ENCODE assay signal across 20 cellular contexts in genomic region chr5:9953691-9954090, GRCh38.
DNase-seq lines count a peak whose midpoint lies in the region; ATAC-seq and TF ChIP-seq lines count a peak whose summit lies in the region.
"Had no signal": no experiment of that assay in that cellular context is flagged by ENCODE, and none has a peak within 500 bp of the region (broad histone marks: within the 10 kb centered on the region; RNA-seq: fewer than 3 reads in every experiment).

No MANE protein-coding gene starts in this region.

- H3K36me3 ChIP-seq in GM23338 (ENCODE audit: insufficient read depth): no peaks in the 10 kb centered on the region
- no peaks in the 10 kb centered on the region for H3K36me3 ChIP-seq in endodermal cell (ENCODE audit: control insufficient read depth, insufficient read depth, low read length)
- H3K36me3 ChIP-seq in osteoblast (ENCODE audit: insufficient read depth, low read length): no peaks in the 10 kb centered on the region

- H3K27ac ChIP-seq in GM23338 (ENCODE audit: low read depth) (no peak overlapping the region), endodermal cell (ENCODE audit: low read depth, low read length) (no peak overlapping the region), osteoblast (ENCODE audit: low read depth, low read length) (no peak overlapping the region)
- H3K27ac ChIP-seq: 22Rv1, GM23248 had no signal

- H3K9me2 ChIP-seq in GM23338 (ENCODE audit: insufficient read depth): peaks cover 18% of the 10 kb centered on the region

- peaks cover 37% of the 10 kb centered on the region for H3K9me3 ChIP-seq in endodermal cell (ENCODE audit: control insufficient read depth, low read length)
- no peaks in the 10 kb centered on the region for H3K9me3 ChIP-seq in osteoblast (ENCODE audit: low read depth, low read length)

- H4K20me1 ChIP-seq in GM23338 (replicated peaks; ENCODE audit: insufficient read depth) (no peaks in the 10 kb centered on the region), osteoblast (ENCODE audit: insufficient read depth, low read length) (no peaks in the 10 kb centered on the region)

- H3K9ac ChIP-seq in endodermal cell (ENCODE audit: extremely low read depth, low read length, poor library complexity, severe bottlenecking): no peak overlapping the region
- H3K9ac ChIP-seq: GM23248 had no signal

- TF ChIP-seq CTCF in GM23338 (conservative IDR thresholded peaks at IDR 0.05; ENCODE audit: low read depth in 2 of 2): no peak
- TF ChIP-seq CTCF in endodermal cell (conservative IDR thresholded peaks at IDR 0.05): no peak
- TF ChIP-seq CTCF in osteoblast (IDR thresholded peaks at IDR 0.05; ENCODE audit: extremely low read depth, low read depth, low read length): no peak

- no peak overlapping the region for H3K4me2 ChIP-seq in GM23338
- no peak overlapping the region for H3K4me2 ChIP-seq in osteoblast (ENCODE audit: insufficient read depth, low read length)

- H3K4me3 ChIP-seq in GM23338 (no peak overlapping the region), endodermal cell (ENCODE audit: low read length) (no peak overlapping the region), osteoblast (ENCODE audit: insufficient read depth, low read length) (no peak overlapping the region)
- H3K4me3 ChIP-seq: GM23248 had no signal

- H3K27ac Mint-ChIP-seq in GM23338: no peak overlapping the region
- peak overlapping the region; percentile 5 for H3K27ac Mint-ChIP-seq in endodermal cell
- H3K27ac Mint-ChIP-seq: B cell; CD4-positive, alpha-beta memory T cell; H9 had no signal

- H3K36me3 Mint-ChIP-seq in GM23338 (ENCODE audit: low read depth) (no peaks in the 10 kb centered on the region; the same call in 2 of the 3 replicates), endodermal cell (ENCODE audit: low read depth) (peaks cover 2% of the 10 kb centered on the region)
- H3K36me3 Mint-ChIP-seq: CD4-positive, alpha-beta memory T cell had no signal

- H3K79me2 ChIP-seq in GM23338 (replicated peaks; ENCODE audit: insufficient read depth): no peaks in the 10 kb centered on the region
- H3K79me2 ChIP-seq in osteoblast (ENCODE audit: insufficient read depth, low read length): no peaks in the 10 kb centered on the region

- H2AFZ ChIP-seq in GM23338 (0 out of 2 replicates have a peak overlapping the region, but pooled peaks have one; percentile 40), osteoblast (ENCODE audit: low read length) (no peak overlapping the region)
- H2AFZ ChIP-seq: GM23248 had no signal

- H3K9me3 Mint-ChIP-seq in GM23338 (peaks cover 8% of the 10 kb centered on the region; the same call in 2 of the 3 replicates), endodermal cell (peaks cover 17% of the 10 kb centered on the region)
- H3K9me3 Mint-ChIP-seq: H9 had no signal

- DNase-seq in NCI-H345 (lab: John Stamatoyannopoulos, UW) (peak; percentile 16), NCI-H345 treated with DMSO at 0.1 percent for 48 hours (lab: John Stamatoyannopoulos, UW; ENCODE audit: unreplicated experiment) (no peak), GM23338 (ENCODE audit: low spot score) (no peak), endodermal cell (peak; percentile 66), osteoblast (ENCODE audit: insufficient read length, low spot score, missing footprints) (peak; percentile 19)
- no peak for DNase-seq in stimulated activated naive CD4-positive, alpha-beta T cell treated with Interleukin-2 at 50 U/mL for 16 hours (lab: John Stamatoyannopoulos, UW)
- DNase-seq: C1 segment of cervical spinal cord; Calu3; CD4-positive, alpha-beta memory T cell; COR-L47; DMS53; DMS79 treated with DMSO at 0.1 percent for 48 hours; GF-D8; GM23248; H9 had no signal

- H3K4me1 Mint-ChIP-seq in GM23338: peaks cover 13% of the 10 kb centered on the region; the same call in 2 of the 3 replicates
- H3K4me1 Mint-ChIP-seq in endodermal cell: peaks cover 17% of the 10 kb centered on the region
- H3K4me1 Mint-ChIP-seq: B cell; CD4-positive, alpha-beta memory T cell had no signal

- H3K27me3 Mint-ChIP-seq in GM23338 (ENCODE audit: insufficient read depth, low read depth, poor library complexity) (peaks cover 5% of the 10 kb centered on the region), endodermal cell (ENCODE audit: insufficient read depth) (peaks cover 2% of the 10 kb centered on the region)
- H3K27me3 Mint-ChIP-seq: B cell had no signal

- no peaks in the 10 kb centered on the region for H3F3A ChIP-seq in GM23338 (replicated peaks; ENCODE audit: low read depth)

- ATAC-seq in GM23338 (no peak), HG03521 (IDR thresholded peaks at IDR 0.05; ENCODE audit: unreplicated experiment) (no peak), GM18498 (IDR thresholded peaks at IDR 0.05; ENCODE audit: unreplicated experiment) (no peak)
- ATAC-seq: HCT116 had no signal

- H3K27me3 ChIP-seq in GM23338 (ENCODE audit: insufficient read depth) (no peaks in the 10 kb centered on the region), endodermal cell (ENCODE audit: control insufficient read depth, insufficient read depth, low read length, poor library complexity, severe bottlenecking) (no peaks in the 10 kb centered on the region), osteoblast (ENCODE audit: insufficient read depth, low read length) (peaks cover 10% of the 10 kb centered on the region)

- 77 to 88% methylated on average over 2 of the region's 2 CpGs for WGBS in endodermal cell (ENCODE audit: insufficient coverage in 1 of 2, insufficient read length in 1 of 2), 2 experiments

- H3K4me3 Mint-ChIP-seq in GM23338 (no peak overlapping the region), endodermal cell (no peak overlapping the region)
- H3K4me3 Mint-ChIP-seq: B cell; CD4-positive, alpha-beta memory T cell; H9 had no signal

- H3K4me1 ChIP-seq in GM23338 (ENCODE audit: insufficient read depth): peaks cover 4% of the 10 kb centered on the region; the same call in 1 of the 2 replicates
- peaks cover 6% of the 10 kb centered on the region for H3K4me1 ChIP-seq in endodermal cell (ENCODE audit: control insufficient read depth, insufficient read depth, low read length)
- no peaks in the 10 kb centered on the region for H3K4me1 ChIP-seq in osteoblast (ENCODE audit: insufficient read depth, low read length)

TF ChIP-seq in GM23338, 12 proteins besides CTCF, POLR2A, EP300 and RAD21 (continues in another document):
- TF ChIP-seq POLR2AphosphoS5 (IDR thresholded peaks at IDR 0.05; ENCODE audit: low read depth) (no peak), CREB1 (CRISPR knock-in tag; IDR thresholded peaks at IDR 0.05; ENCODE audit: low read depth) (no peak), ZNF462 (CRISPR knock-in tag; IDR thresholded peaks at IDR 0.05) (no peak)

Comparison
In these comparisons a context has a peak if more than half of its experiments do, and no peak if none do; other contexts are left out.
1. DNase-seq: peak in NCI-H345 (single experiment), endodermal cell (single experiment) and osteoblast (single experiment); none in NCI-H345 treated with DMSO at 0.1 percent for 48 hours (single experiment), GM23338 (single experiment) and stimulated activated naive CD4-positive, alpha-beta T cell treated with Interleukin-2 at 50 U/mL for 16 hours (single experiment).